In genomic region chr6:165222315-165223025, GRCh38 we compare ENCODE assay signal across 22 cellular contexts.
"Had no signal": no experiment of that assay in that cellular context is flagged by ENCODE, and none has a peak within 500 bp of the region (broad histone marks: within the 10 kb centered on the region; RNA-seq: fewer than 3 reads in every experiment).

No MANE protein-coding gene starts in this region.

- H3K9me3 ChIP-seq: body of pancreas, colonic mucosa, prostate gland, thyroid gland, vagina had no signal

- H3K27ac ChIP-seq: body of pancreas, colonic mucosa, hepatocyte, prostate gland, thyroid gland, vagina had no signal

- H3K79me2 ChIP-seq: hepatocyte had no signal

- DNase-seq: activated CD4-positive, alpha-beta T cell treated with anti-CD3 and anti-CD28 coated beads for 48 hours; activated CD8-positive, alpha-beta T cell treated with anti-CD3 and anti-CD28 coated beads for 36 hours; activated gamma-delta T cell; activated naive CD8-positive, alpha-beta T cell treated with anti-CD3 and anti-CD28 coated beads for 36 hours; activated T-cell treated with anti-CD3 and anti-CD28 coated beads, Interleukin-2, amount 50 U/mL, for 48 hours; amygdala; body of pancreas; central memory CD4-positive, alpha-beta T cell; colonic mucosa; kidney; left ventricle myocardium superior; mucosa of descending colon; natural killer cell; nucleus accumbens; right cardiac atrium; T-helper 17 cell; thyroid gland had no signal

- H3K36me3 Mint-ChIP-seq: activated naive CD8-positive, alpha-beta T cell treated with anti-CD3 and anti-CD28 coated beads for 36 hours; memory B cell; natural killer cell; WTC11 had no signal

- H3K4me3 ChIP-seq: body of pancreas, colonic mucosa, hepatocyte, mucosa of descending colon, prostate gland, thyroid gland, vagina had no signal

- H3K4me1 ChIP-seq: body of pancreas, colonic mucosa, prostate gland, thyroid gland, vagina had no signal

- H2AFZ ChIP-seq: hepatocyte had no signal

- H3K4me2 ChIP-seq: hepatocyte had no signal

- ATAC-seq: activated CD8-positive, alpha-beta T cell treated with anti-CD3 and anti-CD28 coated beads for 36 hours; body of pancreas; left ventricle myocardium superior; mucosa of descending colon; right cardiac atrium; T-helper 17 cell; WTC11 had no signal

- H3K36me3 ChIP-seq: colonic mucosa, prostate gland, thyroid gland, vagina had no signal

- H3K9me3 Mint-ChIP-seq: activated naive CD8-positive, alpha-beta T cell treated with anti-CD3 and anti-CD28 coated beads for 36 hours had no signal

- H3K27me3 ChIP-seq: body of pancreas, colonic mucosa, hepatocyte, thyroid gland, vagina had no signal

- H3K4me1 Mint-ChIP-seq: activated naive CD8-positive, alpha-beta T cell treated with anti-CD3 and anti-CD28 coated beads for 36 hours; memory B cell; natural killer cell; T-helper 17 cell; WTC11 had no signal

- H3K27me3 Mint-ChIP-seq: activated CD8-positive, alpha-beta T cell treated with anti-CD3 and anti-CD28 coated beads for 36 hours; activated naive CD8-positive, alpha-beta T cell treated with anti-CD3 and anti-CD28 coated beads for 36 hours; memory B cell; T-helper 17 cell had no signal

- H3K27ac Mint-ChIP-seq: activated CD8-positive, alpha-beta T cell treated with anti-CD3 and anti-CD28 coated beads for 36 hours; activated naive CD8-positive, alpha-beta T cell treated with anti-CD3 and anti-CD28 coated beads for 36 hours; memory B cell; natural killer cell; T-helper 17 cell; WTC11 had no signal

- H3K4me3 Mint-ChIP-seq: activated CD8-positive, alpha-beta T cell treated with anti-CD3 and anti-CD28 coated beads for 36 hours; activated naive CD8-positive, alpha-beta T cell treated with anti-CD3 and anti-CD28 coated beads for 36 hours; memory B cell; natural killer cell; T-helper 17 cell; WTC11 had no signal
